Comparison of ENCODE assay signal across 1 cellular context in the genomic region with DNA sequence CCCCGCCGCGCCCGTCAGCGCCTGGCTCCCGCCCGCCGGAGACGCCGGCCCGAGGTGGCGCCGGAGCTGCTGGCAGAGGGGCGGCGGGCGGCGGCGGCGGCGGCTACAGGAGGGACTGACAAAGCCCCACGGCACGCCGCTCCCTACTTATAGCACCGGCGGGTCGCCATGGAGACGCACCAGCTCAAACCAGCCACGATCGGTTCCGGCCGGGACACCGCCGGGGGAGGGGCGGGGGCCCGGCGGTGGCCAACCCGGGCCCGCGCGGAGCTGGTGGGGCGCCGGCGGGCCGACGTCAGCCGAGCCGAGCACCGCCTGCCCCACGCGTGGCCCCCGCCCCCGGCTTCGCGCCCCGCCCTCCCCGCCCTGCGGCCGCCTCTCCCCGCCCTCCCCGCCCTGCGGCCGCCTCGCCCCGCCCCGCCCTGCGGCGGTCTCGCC.
A peak's percentile ranks its signal among the peaks of the same experiment; 100 is the strongest.
TF ChIP-seq lines count a peak whose summit lies in the region.

A gene (minus strand): TSS at position 120 of the 438 bp plus-strand sequence. CDS start 3,295 bp downstream, outside the sequence.

TF ChIP-seq in GM12878, 131 proteins besides CTCF, POLR2A, EP300 and RAD21 (continued from another document and continues in another):
- TF ChIP-seq, protein P1, sequence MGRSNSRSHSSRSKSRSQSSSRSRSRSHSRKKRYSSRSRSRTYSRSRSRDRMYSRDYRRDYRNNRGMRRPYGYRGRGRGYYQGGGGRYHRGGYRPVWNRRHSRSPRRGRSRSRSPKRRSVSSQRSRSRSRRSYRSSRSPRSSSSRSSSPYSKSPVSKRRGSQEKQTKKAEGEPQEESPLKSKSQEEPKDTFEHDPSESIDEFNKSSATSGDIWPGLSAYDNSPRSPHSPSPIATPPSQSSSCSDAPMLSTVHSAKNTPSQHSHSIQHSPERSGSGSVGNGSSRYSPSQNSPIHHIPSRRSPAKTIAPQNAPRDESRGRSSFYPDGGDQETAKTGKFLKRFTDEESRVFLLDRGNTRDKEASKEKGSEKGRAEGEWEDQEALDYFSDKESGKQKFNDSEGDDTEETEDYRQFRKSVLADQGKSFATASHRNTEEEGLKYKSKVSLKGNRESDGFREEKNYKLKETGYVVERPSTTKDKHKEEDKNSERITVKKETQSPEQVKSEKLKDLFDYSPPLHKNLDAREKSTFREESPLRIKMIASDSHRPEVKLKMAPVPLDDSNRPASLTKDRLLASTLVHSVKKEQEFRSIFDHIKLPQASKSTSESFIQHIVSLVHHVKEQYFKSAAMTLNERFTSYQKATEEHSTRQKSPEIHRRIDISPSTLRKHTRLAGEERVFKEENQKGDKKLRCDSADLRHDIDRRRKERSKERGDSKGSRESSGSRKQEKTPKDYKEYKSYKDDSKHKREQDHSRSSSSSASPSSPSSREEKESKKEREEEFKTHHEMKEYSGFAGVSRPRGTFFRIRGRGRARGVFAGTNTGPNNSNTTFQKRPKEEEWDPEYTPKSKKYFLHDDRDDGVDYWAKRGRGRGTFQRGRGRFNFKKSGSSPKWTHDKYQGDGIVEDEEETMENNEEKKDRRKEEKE (IDR thresholded peaks at IDR 0.05), result no peak; the same call in 1 of the 2 replicates
- TF ChIP-seq NFYA (IDR thresholded peaks at IDR 0.05; ENCODE audit: borderline replicate concordance, low read depth, low read length), result no peak
- TF ChIP-seq SP1 (IDR thresholded peaks at IDR 0.05; ENCODE audit: low read depth, low read length), result peak; percentile 11
- TF ChIP-seq SREBF1 (IDR thresholded peaks at IDR 0.05; ENCODE audit: low read length), result no peak
- no peak for TF ChIP-seq KDM1A (IDR thresholded peaks at IDR 0.05; ENCODE audit: borderline replicate concordance)
- no peak for TF ChIP-seq NR2C2 (IDR thresholded peaks at IDR 0.05; ENCODE audit: borderline replicate concordance, control insufficient read depth, insufficient read length, low read depth)
- no peak for TF ChIP-seq EED (IDR thresholded peaks at IDR 0.05; ENCODE audit: low read depth)
- TF ChIP-seq, protein P2, sequence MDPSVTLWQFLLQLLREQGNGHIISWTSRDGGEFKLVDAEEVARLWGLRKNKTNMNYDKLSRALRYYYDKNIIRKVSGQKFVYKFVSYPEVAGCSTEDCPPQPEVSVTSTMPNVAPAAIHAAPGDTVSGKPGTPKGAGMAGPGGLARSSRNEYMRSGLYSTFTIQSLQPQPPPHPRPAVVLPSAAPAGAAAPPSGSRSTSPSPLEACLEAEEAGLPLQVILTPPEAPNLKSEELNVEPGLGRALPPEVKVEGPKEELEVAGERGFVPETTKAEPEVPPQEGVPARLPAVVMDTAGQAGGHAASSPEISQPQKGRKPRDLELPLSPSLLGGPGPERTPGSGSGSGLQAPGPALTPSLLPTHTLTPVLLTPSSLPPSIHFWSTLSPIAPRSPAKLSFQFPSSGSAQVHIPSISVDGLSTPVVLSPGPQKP (IDR thresholded peaks at IDR 0.05; ENCODE audit: low read depth, low read length), result no peak
- TF ChIP-seq FOXK2 (IDR thresholded peaks at IDR 0.05), result no peak
- no peak for TF ChIP-seq EZH2 (IDR thresholded peaks at IDR 0.05; ENCODE audit: borderline replicate concordance, control insufficient read depth, low read depth, low read length)
- TF ChIP-seq NR2C1 (IDR thresholded peaks at IDR 0.05), result no peak; the same call in 1 of the 2 replicates
- TF ChIP-seq TARDBP (IDR thresholded peaks at IDR 0.05; ENCODE audit: borderline replicate concordance), result no peak
- no peak for TF ChIP-seq NRF1 (conservative IDR thresholded peaks at IDR 0.05; ENCODE audit: low read depth, low read length)
- no peak for TF ChIP-seq SMAD1 (IDR thresholded peaks at IDR 0.05; ENCODE audit: low read depth, partially characterized antibody)
- no peak for TF ChIP-seq IRF4 (IDR thresholded peaks at IDR 0.05; ENCODE audit: low read depth, low read length)
- TF ChIP-seq, protein P3, sequence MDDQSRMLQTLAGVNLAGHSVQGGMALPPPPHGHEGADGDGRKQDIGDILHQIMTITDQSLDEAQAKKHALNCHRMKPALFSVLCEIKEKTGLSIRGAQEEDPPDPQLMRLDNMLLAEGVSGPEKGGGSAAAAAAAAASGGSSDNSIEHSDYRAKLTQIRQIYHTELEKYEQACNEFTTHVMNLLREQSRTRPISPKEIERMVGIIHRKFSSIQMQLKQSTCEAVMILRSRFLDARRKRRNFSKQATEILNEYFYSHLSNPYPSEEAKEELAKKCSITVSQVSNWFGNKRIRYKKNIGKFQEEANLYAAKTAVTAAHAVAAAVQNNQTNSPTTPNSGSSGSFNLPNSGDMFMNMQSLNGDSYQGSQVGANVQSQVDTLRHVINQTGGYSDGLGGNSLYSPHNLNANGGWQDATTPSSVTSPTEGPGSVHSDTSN (IDR thresholded peaks at IDR 0.05; ENCODE audit: insufficient replicate concordance, low read depth, low read length), result no peak
- TF ChIP-seq ZNF384 (IDR thresholded peaks at IDR 0.05; ENCODE audit: borderline replicate concordance, low read depth, low read length), result no peak
- TF ChIP-seq BCL11A (IDR thresholded peaks at IDR 0.05; ENCODE audit: low read depth, low read length), result no peak
- TF ChIP-seq RFX5 (IDR thresholded peaks at IDR 0.05; ENCODE audit: low read depth, low read length), result no peak
- 0 out of 2 replicates have a peak, but pooled peaks have one; percentile 7 for TF ChIP-seq POLR2AphosphoS5 (IDR thresholded peaks at IDR 0.05; ENCODE audit: low read length)
- TF ChIP-seq, protein P4, sequence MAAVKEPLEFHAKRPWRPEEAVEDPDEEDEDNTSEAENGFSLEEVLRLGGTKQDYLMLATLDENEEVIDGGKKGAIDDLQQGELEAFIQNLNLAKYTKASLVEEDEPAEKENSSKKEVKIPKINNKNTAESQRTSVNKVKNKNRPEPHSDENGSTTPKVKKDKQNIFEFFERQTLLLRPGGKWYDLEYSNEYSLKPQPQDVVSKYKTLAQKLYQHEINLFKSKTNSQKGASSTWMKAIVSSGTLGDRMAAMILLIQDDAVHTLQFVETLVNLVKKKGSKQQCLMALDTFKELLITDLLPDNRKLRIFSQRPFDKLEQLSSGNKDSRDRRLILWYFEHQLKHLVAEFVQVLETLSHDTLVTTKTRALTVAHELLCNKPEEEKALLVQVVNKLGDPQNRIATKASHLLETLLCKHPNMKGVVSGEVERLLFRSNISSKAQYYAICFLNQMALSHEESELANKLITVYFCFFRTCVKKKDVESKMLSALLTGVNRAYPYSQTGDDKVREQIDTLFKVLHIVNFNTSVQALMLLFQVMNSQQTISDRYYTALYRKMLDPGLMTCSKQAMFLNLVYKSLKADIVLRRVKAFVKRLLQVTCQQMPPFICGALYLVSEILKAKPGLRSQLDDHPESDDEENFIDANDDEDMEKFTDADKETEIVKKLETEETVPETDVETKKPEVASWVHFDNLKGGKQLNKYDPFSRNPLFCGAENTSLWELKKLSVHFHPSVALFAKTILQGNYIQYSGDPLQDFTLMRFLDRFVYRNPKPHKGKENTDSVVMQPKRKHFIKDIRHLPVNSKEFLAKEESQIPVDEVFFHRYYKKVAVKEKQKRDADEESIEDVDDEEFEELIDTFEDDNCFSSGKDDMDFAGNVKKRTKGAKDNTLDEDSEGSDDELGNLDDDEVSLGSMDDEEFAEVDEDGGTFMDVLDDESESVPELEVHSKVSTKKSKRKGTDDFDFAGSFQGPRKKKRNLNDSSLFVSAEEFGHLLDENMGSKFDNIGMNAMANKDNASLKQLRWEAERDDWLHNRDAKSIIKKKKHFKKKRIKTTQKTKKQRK (IDR thresholded peaks at IDR 0.05; ENCODE audit: low read depth, low read length), result no peak
- no peak for TF ChIP-seq IKZF2 (IDR thresholded peaks at IDR 0.05)
- no peak; the same call in 1 of the 2 replicates for TF ChIP-seq TBL1XR1 (IDR thresholded peaks at IDR 0.05; ENCODE audit: low read depth, low read length)
- TF ChIP-seq YY1 (IDR thresholded peaks at IDR 0.05; ENCODE audit: low read depth, low read length), result peak; percentile 49; the same call in 1 of the 2 replicates
- TF ChIP-seq, protein P5, sequence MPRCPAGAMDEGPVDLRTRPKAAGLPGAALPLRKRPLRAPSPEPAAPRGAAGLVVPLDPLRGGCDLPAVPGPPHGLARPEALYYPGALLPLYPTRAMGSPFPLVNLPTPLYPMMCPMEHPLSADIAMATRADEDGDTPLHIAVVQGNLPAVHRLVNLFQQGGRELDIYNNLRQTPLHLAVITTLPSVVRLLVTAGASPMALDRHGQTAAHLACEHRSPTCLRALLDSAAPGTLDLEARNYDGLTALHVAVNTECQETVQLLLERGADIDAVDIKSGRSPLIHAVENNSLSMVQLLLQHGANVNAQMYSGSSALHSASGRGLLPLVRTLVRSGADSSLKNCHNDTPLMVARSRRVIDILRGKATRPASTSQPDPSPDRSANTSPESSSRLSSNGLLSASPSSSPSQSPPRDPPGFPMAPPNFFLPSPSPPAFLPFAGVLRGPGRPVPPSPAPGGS (IDR thresholded peaks at IDR 0.05; ENCODE audit: borderline replicate concordance, insufficient read depth, low read depth, low read length, poor library complexity, severe bottlenecking), result no peak
- peak; percentile 62 for TF ChIP-seq MYC (IDR thresholded peaks at IDR 0.05; ENCODE audit: insufficient read depth, insufficient read length, insufficient replicate concordance, low read length, severe bottlenecking)
- peak; percentile 59 for TF ChIP-seq SMAD5 (IDR thresholded peaks at IDR 0.05; ENCODE audit: low read depth)
- TF ChIP-seq RAD51 (IDR thresholded peaks at IDR 0.05), result no peak
- TF ChIP-seq, protein P6, sequence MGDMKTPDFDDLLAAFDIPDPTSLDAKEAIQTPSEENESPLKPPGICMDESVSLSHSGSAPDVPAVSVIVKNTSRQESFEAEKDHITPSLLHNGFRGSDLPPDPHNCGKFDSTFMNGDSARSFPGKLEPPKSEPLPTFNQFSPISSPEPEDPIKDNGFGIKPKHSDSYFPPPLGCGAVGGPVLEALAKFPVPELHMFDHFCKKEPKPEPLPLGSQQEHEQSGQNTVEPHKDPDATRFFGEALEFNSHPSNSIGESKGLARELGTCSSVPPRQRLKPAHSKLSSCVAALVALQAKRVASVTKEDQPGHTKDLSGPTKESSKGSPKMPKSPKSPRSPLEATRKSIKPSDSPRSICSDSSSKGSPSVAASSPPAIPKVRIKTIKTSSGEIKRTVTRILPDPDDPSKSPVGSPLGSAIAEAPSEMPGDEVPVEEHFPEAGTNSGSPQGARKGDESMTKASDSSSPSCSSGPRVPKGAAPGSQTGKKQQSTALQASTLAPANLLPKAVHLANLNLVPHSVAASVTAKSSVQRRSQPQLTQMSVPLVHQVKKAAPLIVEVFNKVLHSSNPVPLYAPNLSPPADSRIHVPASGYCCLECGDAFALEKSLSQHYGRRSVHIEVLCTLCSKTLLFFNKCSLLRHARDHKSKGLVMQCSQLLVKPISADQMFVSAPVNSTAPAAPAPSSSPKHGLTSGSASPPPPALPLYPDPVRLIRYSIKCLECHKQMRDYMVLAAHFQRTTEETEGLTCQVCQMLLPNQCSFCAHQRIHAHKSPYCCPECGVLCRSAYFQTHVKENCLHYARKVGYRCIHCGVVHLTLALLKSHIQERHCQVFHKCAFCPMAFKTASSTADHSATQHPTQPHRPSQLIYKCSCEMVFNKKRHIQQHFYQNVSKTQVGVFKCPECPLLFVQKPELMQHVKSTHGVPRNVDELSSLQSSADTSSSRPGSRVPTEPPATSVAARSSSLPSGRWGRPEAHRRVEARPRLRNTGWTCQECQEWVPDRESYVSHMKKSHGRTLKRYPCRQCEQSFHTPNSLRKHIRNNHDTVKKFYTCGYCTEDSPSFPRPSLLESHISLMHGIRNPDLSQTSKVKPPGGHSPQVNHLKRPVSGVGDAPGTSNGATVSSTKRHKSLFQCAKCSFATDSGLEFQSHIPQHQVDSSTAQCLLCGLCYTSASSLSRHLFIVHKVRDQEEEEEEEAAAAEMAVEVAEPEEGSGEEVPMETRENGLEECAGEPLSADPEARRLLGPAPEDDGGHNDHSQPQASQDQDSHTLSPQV (IDR thresholded peaks at IDR 0.05), result no peak
- no peak for TF ChIP-seq SUZ12 (IDR thresholded peaks at IDR 0.05; ENCODE audit: unreplicated experiment)
- TF ChIP-seq NFIC (IDR thresholded peaks at IDR 0.05; ENCODE audit: low read depth, low read length), result no peak
- no peak for TF ChIP-seq YBX1 (IDR thresholded peaks at IDR 0.05)
- 0 out of 2 replicates have a peak, but pooled peaks have one; percentile 25 for TF ChIP-seq ZNF207 (IDR thresholded peaks at IDR 0.05; ENCODE audit: borderline replicate concordance)
- peak; percentile 75; the same call in 1 of the 2 replicates for TF ChIP-seq ZNF217 (IDR thresholded peaks at IDR 0.05)
- TF ChIP-seq CREB1 (IDR thresholded peaks at IDR 0.05; ENCODE audit: low read depth), result no peak
- no peak for TF ChIP-seq SPI1 (IDR thresholded peaks at IDR 0.05; ENCODE audit: borderline replicate concordance, insufficient read depth, low read depth, low read length)
- no peak for TF ChIP-seq MTA2 (IDR thresholded peaks at IDR 0.05; ENCODE audit: low read depth)
- no peak for TF ChIP-seq PML (IDR thresholded peaks at IDR 0.05; ENCODE audit: low read length)
- TF ChIP-seq CBFB (IDR thresholded peaks at IDR 0.05; ENCODE audit: low read depth), result 0 out of 2 replicates have a peak, but pooled peaks have one; percentile 53
- 0 out of 2 replicates have a peak, but pooled peaks have one; percentile 4 for TF ChIP-seq PAX5 (IDR thresholded peaks at IDR 0.05; ENCODE audit: borderline replicate concordance, low read depth, low read length)
- no peak for TF ChIP-seq ZNF274 (IDR thresholded peaks at IDR 0.05; ENCODE audit: insufficient read depth, insufficient read length)
- TF ChIP-seq STAT1 (conservative IDR thresholded peaks at IDR 0.05), result peak; percentile 92; the same call in 1 of the 2 replicates
- TF ChIP-seq, protein P7, sequence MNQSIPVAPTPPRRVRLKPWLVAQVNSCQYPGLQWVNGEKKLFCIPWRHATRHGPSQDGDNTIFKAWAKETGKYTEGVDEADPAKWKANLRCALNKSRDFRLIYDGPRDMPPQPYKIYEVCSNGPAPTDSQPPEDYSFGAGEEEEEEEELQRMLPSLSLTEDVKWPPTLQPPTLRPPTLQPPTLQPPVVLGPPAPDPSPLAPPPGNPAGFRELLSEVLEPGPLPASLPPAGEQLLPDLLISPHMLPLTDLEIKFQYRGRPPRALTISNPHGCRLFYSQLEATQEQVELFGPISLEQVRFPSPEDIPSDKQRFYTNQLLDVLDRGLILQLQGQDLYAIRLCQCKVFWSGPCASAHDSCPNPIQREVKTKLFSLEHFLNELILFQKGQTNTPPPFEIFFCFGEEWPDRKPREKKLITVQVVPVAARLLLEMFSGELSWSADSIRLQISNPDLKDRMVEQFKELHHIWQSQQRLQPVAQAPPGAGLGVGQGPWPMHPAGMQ (IDR thresholded peaks at IDR 0.05; ENCODE audit: borderline replicate concordance), result no peak
- peak; percentile 54 for TF ChIP-seq GATAD2B (conservative IDR thresholded peaks at IDR 0.05; ENCODE audit: low read depth)
- 0 out of 2 replicates have a peak, but pooled peaks have one; percentile 55 for TF ChIP-seq POLR2AphosphoS2 (IDR thresholded peaks at IDR 0.05; ENCODE audit: low read depth, low read length)
